1 cellular context compared by ENCODE assay signal in genomic region chr10:102119417-102120141, GRCh38.
TF ChIP-seq lines count a peak whose summit lies in the region.

No MANE protein-coding gene starts in this region.

TF ChIP-seq in HepG2, 621 proteins besides CTCF, POLR2A, EP300 and RAD21:
- no peak for TF ChIP-seq ZSCAN9 (CRISPR knock-in tag; IDR thresholded peaks at IDR 0.05; ENCODE audit: borderline replicate concordance)
- TF ChIP-seq ZSCAN21 (CRISPR knock-in tag; IDR thresholded peaks at IDR 0.05; ENCODE audit: borderline replicate concordance), result no peak
- 0 out of 2 replicates have a peak, but pooled peaks have one; percentile 6 for TF ChIP-seq ZNF143 (CRISPR knock-in tag; IDR thresholded peaks at IDR 0.05)
- peak; percentile 57 for TF ChIP-seq PHF21A (CRISPR knock-in tag; IDR thresholded peaks at IDR 0.05)
- TF ChIP-seq PATZ1 (CRISPR knock-in tag; IDR thresholded peaks at IDR 0.05), result peak; percentile 89
- peak; percentile 62 for TF ChIP-seq SP2 (CRISPR knock-in tag; IDR thresholded peaks at IDR 0.05)
- TF ChIP-seq MTA1 (CRISPR knock-in tag; IDR thresholded peaks at IDR 0.05; ENCODE audit: borderline replicate concordance), result peak; percentile 7; the same call in 1 of the 2 replicates
- peak; percentile 20; the same call in 1 of the 2 replicates for TF ChIP-seq PAXIP1 (CRISPR knock-in tag; conservative IDR thresholded peaks at IDR 0.05)
- TF ChIP-seq ZNF740 (CRISPR knock-in tag; IDR thresholded peaks at IDR 0.05), result peak; percentile 36; the same call in 1 of the 2 replicates
- TF ChIP-seq ZNF724P (CRISPR knock-in tag; IDR thresholded peaks at IDR 0.05; ENCODE audit: borderline replicate concordance), result no peak
- no peak for TF ChIP-seq LCORL (IDR thresholded peaks at IDR 0.05)
- peak; percentile 65 for TF ChIP-seq LCORL (CRISPR knock-in tag; IDR thresholded peaks at IDR 0.05)
- TF ChIP-seq HINFP (CRISPR knock-in tag; IDR thresholded peaks at IDR 0.05; ENCODE audit: low read depth), result 0 out of 2 replicates have a peak, but pooled peaks have one; percentile 5
- TF ChIP-seq GMEB1 (CRISPR knock-in tag; IDR thresholded peaks at IDR 0.05; ENCODE audit: borderline replicate concordance), result 0 out of 2 replicates have a peak, but pooled peaks have one; percentile 0
- 0 out of 2 replicates have a peak, but pooled peaks have one; percentile 6 for TF ChIP-seq ESRRA (CRISPR knock-in tag; IDR thresholded peaks at IDR 0.05; ENCODE audit: low read depth)
- TF ChIP-seq ASH2L (IDR thresholded peaks at IDR 0.05; ENCODE audit: insufficient read length, low read depth, low read length), result peak; percentile 28
- TF ChIP-seq ZC3H13 (CRISPR knock-in tag; IDR thresholded peaks at IDR 0.05), result no peak
- no peak for TF ChIP-seq E2F2 (CRISPR knock-in tag; IDR thresholded peaks at IDR 0.05; ENCODE audit: borderline replicate concordance)
- TF ChIP-seq ZBTB4 (CRISPR knock-in tag; IDR thresholded peaks at IDR 0.05; ENCODE audit: borderline replicate concordance), result no peak
- 0 out of 2 replicates have a peak, but pooled peaks have one; percentile 13 for TF ChIP-seq KAT7 (CRISPR knock-in tag; IDR thresholded peaks at IDR 0.05; ENCODE audit: borderline replicate concordance)
- TF ChIP-seq ZBTB7A (CRISPR knock-in tag; IDR thresholded peaks at IDR 0.05), result 0 out of 2 replicates have a peak, but pooled peaks have one; percentile 14
- no peak for TF ChIP-seq NCOA5 (CRISPR knock-in tag; IDR thresholded peaks at IDR 0.05)
- TF ChIP-seq TEAD3 (CRISPR knock-in tag; optimal IDR thresholded peaks at IDR 0.05; ENCODE audit: borderline replicate concordance), result peak; percentile 45
- peak; percentile 68 for TF ChIP-seq NFYC (CRISPR knock-in tag; IDR thresholded peaks at IDR 0.05)
- TF ChIP-seq ZNF317 (CRISPR knock-in tag; IDR thresholded peaks at IDR 0.05), result peak; percentile 38; the same call in 1 of the 2 replicates
- 0 out of 2 replicates have a peak, but pooled peaks have one; percentile 26 for TF ChIP-seq RFX5 (IDR thresholded peaks at IDR 0.05; ENCODE audit: low read depth, low read length)
- TF ChIP-seq ZNF124 (CRISPR knock-in tag; IDR thresholded peaks at IDR 0.05), result no peak
- TF ChIP-seq ZNF788 (CRISPR knock-in tag; IDR thresholded peaks at IDR 0.05; ENCODE audit: borderline replicate concordance), result 0 out of 2 replicates have a peak, but pooled peaks have one; percentile 9
- TF ChIP-seq MTF2 (CRISPR knock-in tag; IDR thresholded peaks at IDR 0.05; ENCODE audit: borderline replicate concordance), result 0 out of 2 replicates have a peak, but pooled peaks have one; percentile 14
- TF ChIP-seq MED13 (CRISPR knock-in tag; IDR thresholded peaks at IDR 0.05), result no peak
- TF ChIP-seq NFYB (CRISPR knock-in tag; IDR thresholded peaks at IDR 0.05), result peak; percentile 80
- 0 out of 2 replicates have a peak, but pooled peaks have one; percentile 24 for TF ChIP-seq MEIS1 (CRISPR knock-in tag; IDR thresholded peaks at IDR 0.05; ENCODE audit: borderline replicate concordance)
